9 cellular contexts compared by ENCODE assay signal in genomic region chr10:451021-451471, GRCh38.
DNase-seq lines count a peak whose midpoint lies in the region; ATAC-seq and TF ChIP-seq lines count a peak whose summit lies in the region.
"Had no signal": no experiment of that assay in that cellular context is flagged by ENCODE, and none has a peak within 500 bp of the region (broad histone marks: within the 10 kb centered on the region; RNA-seq: fewer than 3 reads in every experiment).

No MANE protein-coding gene starts in this region.

- H3K27ac ChIP-seq in breast epithelium (peak overlapping the region in 1 of 2 donors; percentile 4), osteoblast (ENCODE audit: low read depth, low read length) (peak overlapping the region; percentile 36)
- H3K27ac ChIP-seq: A549 had no signal

- TF ChIP-seq POLR2A in breast epithelium (IDR thresholded peaks at IDR 0.05), result no peak

- no peaks in the 10 kb centered on the region for H3K36me3 Mint-ChIP-seq in MCF 10A (ENCODE audit: insufficient read depth, unreplicated experiment)
- no peaks in the 10 kb centered on the region for H3K36me3 Mint-ChIP-seq in activated T-cell treated with anti-CD3 and anti-CD28 coated beads, Interleukin-2, amount 50 U/mL, for 72 hours (ENCODE audit: insufficient read depth in 2 of 2)

- H3K9me3 ChIP-seq in breast epithelium (no peaks in the 10 kb centered on the region), osteoblast (ENCODE audit: low read depth, low read length) (no peaks in the 10 kb centered on the region)
- H3K9me3 ChIP-seq: A549 had no signal

- H3K9me3 Mint-ChIP-seq in MCF 10A (ENCODE audit: unreplicated experiment), result no peaks in the 10 kb centered on the region
- no peaks in the 10 kb centered on the region for H3K9me3 Mint-ChIP-seq in activated T-cell treated with anti-CD3 and anti-CD28 coated beads, Interleukin-2, amount 50 U/mL, for 72 hours

- H3K4me2 ChIP-seq in osteoblast (ENCODE audit: insufficient read depth, low read length), result peak overlapping the region; percentile 71
- H3K4me2 ChIP-seq: A549 had no signal

- H3K36me3 ChIP-seq in breast epithelium (no peaks in the 10 kb centered on the region), osteoblast (ENCODE audit: insufficient read depth, low read length) (peaks cover 3% of the 10 kb centered on the region)

- no peaks in the 10 kb centered on the region for H3K27me3 Mint-ChIP-seq in MCF 10A (ENCODE audit: insufficient read depth, unreplicated experiment)
- H3K27me3 Mint-ChIP-seq in activated T-cell treated with anti-CD3 and anti-CD28 coated beads, Interleukin-2, amount 50 U/mL, for 72 hours (ENCODE audit: low read depth), result no peaks in the 10 kb centered on the region

- intact Hi-C loops in MCF 10A (cut with micrococcal nuclease), result no loop called here
- intact Hi-C loops in breast epithelium (cut with DNase I; ENCODE audit: low total_unique reads), result no loop called here

- TF ChIP-seq CTCF in MCF 10A (IDR thresholded peaks at IDR 0.05; ENCODE audit: unreplicated experiment) (no peak), breast epithelium (IDR thresholded peaks at IDR 0.05) (no peak), osteoblast (IDR thresholded peaks at IDR 0.05; ENCODE audit: extremely low read depth, low read depth, low read length) (no peak)

- BruUV-seq in MCF 10A (replicated peaks; lab: Mats Ljungman, UMichigan), result no TSS peak

- H3K4me3 ChIP-seq in breast epithelium, result no peak overlapping the region
- H3K4me3 ChIP-seq in osteoblast (ENCODE audit: insufficient read depth, low read length), result peak overlapping the region; percentile 50
- H3K4me3 ChIP-seq: A549 had no signal

- no peak overlapping the region for H3K27ac Mint-ChIP-seq in MCF 10A (ENCODE audit: low read depth, unreplicated experiment)
- H3K27ac Mint-ChIP-seq in activated T-cell treated with anti-CD3 and anti-CD28 coated beads, Interleukin-2, amount 50 U/mL, for 72 hours, result peak overlapping the region; percentile 31

- peaks cover 37% of the 10 kb centered on the region for H3K79me2 ChIP-seq in osteoblast (ENCODE audit: insufficient read depth, low read length)

- no peaks in the 10 kb centered on the region for H3K27me3 ChIP-seq in breast epithelium
- H3K27me3 ChIP-seq in osteoblast (ENCODE audit: insufficient read depth, low read length), result no peaks in the 10 kb centered on the region

- no peak overlapping the region for H3K4me3 Mint-ChIP-seq in MCF 10A (ENCODE audit: unreplicated experiment)
- H3K4me3 Mint-ChIP-seq in activated T-cell treated with anti-CD3 and anti-CD28 coated beads, Interleukin-2, amount 50 U/mL, for 72 hours, result peak overlapping the region; percentile 65 to 72

- peak; percentile 14 for DNase-seq in MCF 10A (ENCODE audit: unreplicated experiment)
- DNase-seq in breast epithelium (ENCODE audit: low spot score in 2 of 2), result no peak
- peak; percentile 6 for DNase-seq in LHCN-M2 (ENCODE audit: low read depth)
- DNase-seq in activated T-cell treated with anti-CD3 and anti-CD28 coated beads, Interleukin-2, amount 50 U/mL, for 72 hours, result peak; percentile 69 to 78
- no peak for DNase-seq in osteoblast (ENCODE audit: insufficient read length, low spot score, missing footprints)
- no peak for DNase-seq in AG20443 (ENCODE audit: low spot score)
- DNase-seq in epidermal melanocyte (ENCODE audit: insufficient read length, low spot score), result no peak
- no peak for DNase-seq in HK-2 (ENCODE audit: unreplicated experiment)

- CTCF ChIA-PET in MCF 10A (lab: Yijun Ruan, JAX), result no interaction called here

- H2AFZ ChIP-seq in osteoblast (ENCODE audit: low read length), result no peak overlapping the region

- POLR2A ChIA-PET in MCF 10A (lab: Yijun Ruan, JAX), result interaction anchor here (1.0 kb wide), 1 partner anchor 225 kb away, joined by 3 read pairs; no protein-coding TSS in a partner anchor

- H4K20me1 ChIP-seq in osteoblast (ENCODE audit: insufficient read depth, low read length), result peaks cover 70% of the 10 kb centered on the region

- peak; percentile 98 to 99 for ATAC-seq in activated T-cell treated with anti-CD3 and anti-CD28 coated beads, Interleukin-2, amount 50 U/mL, for 72 hours (replicated peaks in 1 of 2)

- peaks cover 25% of the 10 kb centered on the region for H3K4me1 Mint-ChIP-seq in MCF 10A (ENCODE audit: insufficient read depth, unreplicated experiment)
- H3K4me1 Mint-ChIP-seq in activated T-cell treated with anti-CD3 and anti-CD28 coated beads, Interleukin-2, amount 50 U/mL, for 72 hours (ENCODE audit: low read depth), result peaks cover 32% of the 10 kb centered on the region

- H3K4me1 ChIP-seq in breast epithelium (no peaks in the 10 kb centered on the region), osteoblast (ENCODE audit: insufficient read depth, low read length) (peaks cover 17% of the 10 kb centered on the region)

Comparison
In these comparisons a context has a peak if more than half of its experiments do, and no peak if none do; other contexts are left out.
1. DNase-seq: peak in MCF 10A (single experiment), LHCN-M2 (single experiment) and activated T-cell treated with anti-CD3 and anti-CD28 coated beads, Interleukin-2, amount 50 U/mL, for 72 hours (2 of 2); none in breast epithelium (0 of 2), osteoblast (single experiment), AG20443 (single experiment), epidermal melanocyte (single experiment) and HK-2 (single experiment).